9 cellular contexts compared by ENCODE assay signal in genomic region chr14:88576222-88576621, GRCh38.
"Had no signal": no experiment of that assay in that cellular context is flagged by ENCODE, and none has a peak within 500 bp of the region (broad histone marks: within the 10 kb centered on the region; RNA-seq: fewer than 3 reads in every experiment).

No MANE protein-coding gene starts in this region.

- H3K4me3 Mint-ChIP-seq: GM23338, H9, HFFc6 had no signal

- H3K4me3 ChIP-seq: GM23248, GM23338, HAP-1 had no signal

- H3K4me2 ChIP-seq: GM23338 had no signal

- H3K27ac ChIP-seq: GM23248 had no signal

- H3K9me3 ChIP-seq: HAP-1 had no signal

- H3K9me3 Mint-ChIP-seq: GM23338, H9, HFFc6 had no signal

- ATAC-seq: GM23338, HCT116 had no signal

- DNase-seq: GM23248, GOT3, H7, H9, HCEC 1CT, HFFc6 had no signal

- H3K4me1 Mint-ChIP-seq: GM23338, H9 had no signal

- H3K4me1 ChIP-seq: HAP-1 had no signal

- H2AFZ ChIP-seq: GM23248, GM23338 had no signal

- H3K9ac ChIP-seq: GM23248 had no signal

- H3K27ac Mint-ChIP-seq: GM23338, H9, HFFc6 had no signal
